27 cellular contexts compared by ENCODE assay signal in the genomic region with DNA sequence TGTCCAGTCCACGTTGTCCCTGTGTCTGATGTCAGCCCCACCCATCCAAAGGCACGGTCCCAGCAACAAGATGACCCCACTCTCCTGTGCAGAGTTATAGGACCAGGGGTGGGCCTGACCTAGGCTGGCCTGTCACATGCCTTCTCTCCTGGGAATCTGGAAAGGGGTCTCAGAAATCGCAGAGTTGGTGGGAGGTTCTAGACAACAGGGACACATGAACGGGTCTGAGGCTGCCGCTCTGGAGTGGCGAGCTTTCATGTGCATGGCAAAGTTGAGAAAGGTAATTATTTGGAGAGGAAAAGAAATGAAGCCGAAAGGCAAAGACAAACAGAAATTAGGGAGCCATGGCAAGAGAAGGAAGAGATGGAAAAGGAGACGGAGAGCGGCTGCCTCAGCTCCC. TPM values are rescaled to one million over a fixed set of nuclear protein-coding genes. Genes with fewer than 3 reads are reported as not detected.
"Had no signal": no experiment of that assay in that cellular context is flagged by ENCODE, and none has a peak within 500 bp of the region (broad histone marks: within the 10 kb centered on the region; RNA-seq: fewer than 3 reads in every experiment).

No MANE protein-coding gene starts in this region.

- H3K36me3 ChIP-seq: MG63, SJCRH30 had no signal

- H3K4me3 Mint-ChIP-seq: activated B cell treated with CpG ODN at 0.5 μM for 24 hours; activated CD4-positive, alpha-beta memory T cell treated with anti-CD3 and anti-CD28 coated beads for 36 hours; activated CD4-positive, alpha-beta T cell treated with anti-CD3 and anti-CD28 coated beads, Interleukin-2, amount 10 ng/mL, durations not matched to agents 7 days and 5 days; activated naive CD4-positive, alpha-beta T cell treated with anti-CD3 and anti-CD28 coated beads for 36 hours; activated naive CD8-positive, alpha-beta T cell; activated T-cell treated with anti-CD3 and anti-CD28 coated beads, Interleukin-2, amount 50 U/mL, for 24 hours; activated T-helper 1 cell treated with anti-CD3 and anti-CD28 coated beads, Interleukin-12 subunit alpha, Interleukin-12 subunit beta, Interleukin-2, Interleukin-4 antibody, amounts not matched to agents 30 ng/mL and 10 ng/mL and 1 ng/mL, durations not matched to agents 14 hours and 24 hours and 36 hours; brain had no signal

- H3K27me3 Mint-ChIP-seq: activated CD4-positive, alpha-beta memory T cell treated with anti-CD3 and anti-CD28 coated beads for 36 hours; activated naive CD8-positive, alpha-beta T cell; activated T-cell treated with anti-CD3 and anti-CD28 coated beads, Interleukin-2, amount 50 U/mL, for 24 hours had no signal

- H3K27me3 ChIP-seq: MG63 had no signal

- H3K9me3 Mint-ChIP-seq: activated B cell treated with CpG ODN at 0.5 μM for 24 hours; activated CD4-positive, alpha-beta memory T cell treated with anti-CD3 and anti-CD28 coated beads for 36 hours; activated CD4-positive, alpha-beta T cell treated with anti-CD3 and anti-CD28 coated beads, Interleukin-2, amount 10 ng/mL, durations not matched to agents 7 days and 5 days; activated naive CD4-positive, alpha-beta T cell treated with anti-CD3 and anti-CD28 coated beads for 36 hours; activated T-cell treated with anti-CD3 and anti-CD28 coated beads, Interleukin-2, amount 50 U/mL, for 24 hours; activated T-helper 1 cell treated with anti-CD3 and anti-CD28 coated beads, Interleukin-12 subunit alpha, Interleukin-12 subunit beta, Interleukin-2, Interleukin-4 antibody, amounts not matched to agents 30 ng/mL and 10 ng/mL and 1 ng/mL, durations not matched to agents 14 hours and 24 hours and 36 hours; brain had no signal

- H3K27ac ChIP-seq: KMS-11, SJCRH30 had no signal

- DNase-seq: activated B cell treated with CpG ODN at 0.5 μM for 24 hours; activated CD4-positive, alpha-beta memory T cell treated with anti-CD3 and anti-CD28 coated beads for 36 hours; activated CD4-positive, alpha-beta T cell treated with anti-CD3 and anti-CD28 coated beads, Interleukin-2, amount 10 ng/mL, durations not matched to agents 7 days and 5 days; activated gamma-delta T cell; activated naive CD4-positive, alpha-beta T cell treated with anti-CD3 and anti-CD28 coated beads for 36 hours; activated T-cell treated with anti-CD3 and anti-CD28 coated beads, Interleukin-2, amount 50 U/mL, for 24 hours; amygdala; MG63; MV-4-11; NCI-H1092 treated with DMSO at 0.1 percent for 48 hours; NCI-H1417 treated with DMSO at 0.1 percent for 48 hours; NCI-H1694; NCI-H2029; NCI-H2107; NCI-H2171 treated with DMSO at 0.1 percent for 48 hours; NCI-H345; NCI-H510A; NCI-H526 treated with DMSO at 0.1 percent for 48 hours; NCI-H82; SJCRH30; SK-N-SH; T-helper 9 cell had no signal

- H3K36me3 Mint-ChIP-seq: activated CD4-positive, alpha-beta memory T cell treated with anti-CD3 and anti-CD28 coated beads for 36 hours; activated naive CD8-positive, alpha-beta T cell; brain had no signal

- H3K4me3 ChIP-seq: MG63, SJCRH30 had no signal

- H3K9me3 ChIP-seq: MG63, SJCRH30, SK-N-SH had no signal

- H3K27ac Mint-ChIP-seq: activated B cell treated with CpG ODN at 0.5 μM for 24 hours; activated CD4-positive, alpha-beta memory T cell treated with anti-CD3 and anti-CD28 coated beads for 36 hours; activated naive CD4-positive, alpha-beta T cell treated with anti-CD3 and anti-CD28 coated beads for 36 hours; activated naive CD8-positive, alpha-beta T cell; activated T-cell treated with anti-CD3 and anti-CD28 coated beads, Interleukin-2, amount 50 U/mL, for 24 hours; brain had no signal

RNA-seq across cellular contexts. Expression of gene BFSP1, which starts 29.5 kb away (rescaled TPM):
- total RNA-seq: activated B cell treated with CpG ODN at 0.5 μM for 24 hours, OCI-LY7, SJCRH30 had no signal
